ENCODE assay signal across 16 cellular contexts in the genomic region with DNA sequence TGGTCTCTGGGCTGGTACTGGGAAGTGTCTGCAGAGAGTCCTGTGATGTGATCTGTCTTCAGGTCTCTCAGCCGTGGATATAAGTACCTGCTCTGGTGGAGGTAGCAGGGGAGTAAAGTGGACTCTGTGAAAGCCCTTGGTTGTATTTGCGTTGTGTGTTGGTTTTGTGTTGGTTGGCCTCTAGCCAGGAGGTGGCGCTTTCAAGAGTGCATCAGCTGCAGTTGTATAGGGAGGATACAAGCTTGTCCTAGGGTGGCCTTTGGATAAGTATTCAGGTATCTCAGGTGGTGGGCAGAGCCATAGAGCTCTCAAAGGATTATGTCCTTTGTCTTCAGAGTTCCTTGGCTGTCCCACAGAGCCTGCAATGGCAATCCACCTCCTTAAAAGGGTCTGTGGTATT.
DNase-seq lines count a peak whose midpoint lies in the region; ATAC-seq and TF ChIP-seq lines count a peak whose summit lies in the region.
"Had no signal": no experiment of that assay in that cellular context is flagged by ENCODE, and none has a peak within 500 bp of the region (broad histone marks: within the 10 kb centered on the region; RNA-seq: fewer than 3 reads in every experiment).

No MANE protein-coding gene starts in this region.

- H3K27me3 ChIP-seq in endodermal cell (ENCODE audit: control insufficient read depth, insufficient read depth, low read length, poor library complexity, severe bottlenecking), result no peaks in the 10 kb centered on the region
- H3K27me3 ChIP-seq: vagina had no signal

- no peak overlapping the region for H3K27ac Mint-ChIP-seq in endodermal cell
- H3K27ac Mint-ChIP-seq: stimulated activated naive B cell treated with anti-CD40 and anti-IgM and Interleukin-4, amounts not matched to agents 10 μg/mL and 1 μg/mL and 100 μg/mL, for 72 hours had no signal

- H3K27me3 Mint-ChIP-seq in endodermal cell (ENCODE audit: insufficient read depth), result no peaks in the 10 kb centered on the region

- H3K9ac ChIP-seq in endodermal cell (ENCODE audit: extremely low read depth, low read length, poor library complexity, severe bottlenecking), result no peak overlapping the region

- ATAC-seq in GM21786 (IDR thresholded peaks at IDR 0.05; ENCODE audit: unreplicated experiment), result no peak
- ATAC-seq: right cardiac atrium; stimulated activated naive B cell treated with anti-CD40 and anti-IgM and Interleukin-4, amounts not matched to agents 10 μg/mL and 1 μg/mL and 100 μg/mL, for 72 hours had no signal

- H3K4me1 Mint-ChIP-seq in endodermal cell, result no peaks in the 10 kb centered on the region

- peaks cover 59% of the 10 kb centered on the region for H3K9me3 Mint-ChIP-seq in endodermal cell

- DNase-seq in NCI-H82 (lab: John Stamatoyannopoulos, UW), result peak; percentile 8
- no peak for DNase-seq in NCI-H82 treated with DMSO at 0.1 percent for 48 hours (lab: John Stamatoyannopoulos, UW; ENCODE audit: unreplicated experiment)
- peak; percentile 24 for DNase-seq in DMS53 treated with DMSO at 0.1 percent for 48 hours (lab: John Stamatoyannopoulos, UW; ENCODE audit: unreplicated experiment)
- peak; percentile 18 for DNase-seq in NCI-H69 (lab: John Stamatoyannopoulos, UW)
- DNase-seq in endodermal cell, result peak; percentile 88
- DNase-seq in HuH-7.5 (ENCODE audit: low spot score), result no peak
- DNase-seq in germinal center (ENCODE audit: low spot score), result no peak
- DNase-seq: COR-L47; midbrain; NCI-H187 treated with DMSO at 0.1 percent for 48 hours; right cardiac atrium; stimulated activated naive B cell treated with anti-CD40 and anti-IgM and Interleukin-4, amounts not matched to agents 10 μg/mL and 1 μg/mL and 100 μg/mL, for 72 hours had no signal

- no peaks in the 10 kb centered on the region for H3K4me1 ChIP-seq in endodermal cell (ENCODE audit: control insufficient read depth, insufficient read depth, low read length)
- H3K4me1 ChIP-seq: vagina had no signal

- H3K4me3 ChIP-seq in endodermal cell (ENCODE audit: low read length), result no peak overlapping the region
- H3K4me3 ChIP-seq: SK-N-MC, vagina had no signal

- TF ChIP-seq CTCF in endodermal cell (conservative IDR thresholded peaks at IDR 0.05), result peak; percentile 70

- no peaks in the 10 kb centered on the region for H3K9me3 ChIP-seq in endodermal cell (ENCODE audit: control insufficient read depth, low read length)
- H3K9me3 ChIP-seq: vagina had no signal

- 66% methylated on average over 3 of the region's 3 CpGs; no CpG with 5 or more reads in 1 of the 2 experiments for WGBS in endodermal cell (ENCODE audit: insufficient coverage in 1 of 2, insufficient read length in 1 of 2), 2 experiments

- no peak overlapping the region for H3K4me3 Mint-ChIP-seq in endodermal cell
- H3K4me3 Mint-ChIP-seq: stimulated activated naive B cell treated with anti-CD40 and anti-IgM and Interleukin-4, amounts not matched to agents 10 μg/mL and 1 μg/mL and 100 μg/mL, for 72 hours had no signal

- no peak overlapping the region for H3K27ac ChIP-seq in endodermal cell (ENCODE audit: low read depth, low read length)
- H3K27ac ChIP-seq: epithelial cell of prostate, SK-N-MC, vagina had no signal

- peaks cover 29% of the 10 kb centered on the region for H3K36me3 Mint-ChIP-seq in endodermal cell (ENCODE audit: low read depth)
- H3K36me3 Mint-ChIP-seq: stimulated activated naive B cell treated with anti-CD40 and anti-IgM and Interleukin-4, amounts not matched to agents 10 μg/mL and 1 μg/mL and 100 μg/mL, for 72 hours had no signal

- no peaks in the 10 kb centered on the region for H3K36me3 ChIP-seq in endodermal cell (ENCODE audit: control insufficient read depth, insufficient read depth, low read length)
- H3K36me3 ChIP-seq: vagina had no signal

Comparison
In these comparisons a context has a peak if more than half of its experiments do, and no peak if none do; other contexts are left out.
1. DNase-seq: peak in NCI-H82 (single experiment), DMS53 treated with DMSO at 0.1 percent for 48 hours (single experiment), NCI-H69 (single experiment) and endodermal cell (single experiment); none in NCI-H82 treated with DMSO at 0.1 percent for 48 hours (single experiment), HuH-7.5 (single experiment) and germinal center (single experiment).